22 cellular contexts compared by ENCODE assay signal in the genomic region with DNA sequence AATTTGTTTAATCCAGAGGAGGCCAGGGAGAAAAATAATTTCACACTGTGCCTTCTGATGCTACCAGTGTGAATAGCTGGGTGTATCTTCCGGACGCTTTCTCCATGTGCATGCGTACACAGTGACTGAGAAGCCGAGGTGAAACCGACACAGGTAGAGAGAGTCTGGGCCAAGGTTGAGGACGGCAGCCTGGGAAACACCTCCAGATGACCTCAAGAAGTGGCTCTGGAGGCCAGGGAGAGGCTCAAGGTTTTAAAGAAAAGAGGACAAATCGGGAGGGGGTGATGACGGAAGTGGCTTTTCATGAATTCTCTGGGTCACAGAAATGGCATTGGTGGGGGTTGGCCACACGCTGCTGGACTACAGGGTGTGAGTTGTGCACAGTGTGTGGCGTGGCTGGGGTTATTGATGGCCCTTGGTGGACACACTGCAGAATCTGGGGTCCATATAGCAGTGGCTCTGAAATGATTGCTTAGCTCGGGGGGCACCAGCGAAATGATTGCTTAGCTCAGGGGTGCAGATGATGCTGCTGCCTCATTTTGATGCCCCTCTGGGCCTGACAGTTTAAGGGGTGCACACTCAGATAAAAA. TPM values are rescaled to one million over a fixed set of nuclear protein-coding genes. Genes with fewer than 3 reads are reported as not detected.
DNase-seq lines count a peak whose midpoint lies in the region; TF ChIP-seq lines count a peak whose summit lies in the region.
"Had no signal": no experiment of that assay in that cellular context is flagged by ENCODE, and none has a peak within 500 bp of the region (broad histone marks: within the 10 kb centered on the region; RNA-seq: fewer than 3 reads in every experiment).

No MANE protein-coding gene starts in this region.

- no peaks in the 10 kb centered on the region for H3K27me3 ChIP-seq in vagina

- no peaks in the 10 kb centered on the region for H3K4me1 ChIP-seq in vagina

- DNase-seq in activated effector memory CD4-positive, alpha-beta T cell treated with anti-CD3 and anti-CD28 coated beads, Interleukin-2, amount 50 U/mL, for 16 hours = peak; percentile 21
- no peak for DNase-seq in activated effector memory CD4-positive, alpha-beta T cell treated with Interleukin-2 at 50 U/mL for 16 hours
- DNase-seq in chondrocyte (ENCODE audit: low spot score) = peak; percentile 60
- DNase-seq in nephron progenitor cell = no peak
- peak; percentile 47 to 58 for DNase-seq in vagina (ENCODE audit: extremely low spot score in 2 of 2)
- no peak for DNase-seq in NCI-H1105 treated with DMSO at 0.1 percent for 48 hours (lab: John Stamatoyannopoulos, UW)
- DNase-seq in GM20000 (ENCODE audit: low spot score) = no peak
- no peak for DNase-seq in T1000 (lab: John Stamatoyannopoulos, UW)
- DNase-seq: DMS 273 treated with DMSO at 0.1 percent for 48 hours, GDM1, GOT3, HFFc6, KBM-7, MV-4-11, NCI-H1436 treated with DMSO at 0.1 percent for 48 hours, NCI-H2029 treated with DMSO at 0.1 percent for 48 hours, NCI-H748 treated with DMSO at 0.1 percent for 48 hours, OCI-M1 had no signal

- H3K27ac ChIP-seq in vagina = no peak overlapping the region

- no peaks in the 10 kb centered on the region for H3K9me3 ChIP-seq in vagina

- H3K36me3 ChIP-seq in vagina = no peaks in the 10 kb centered on the region

- no peak overlapping the region for H3K4me3 ChIP-seq in vagina
- H3K4me3 ChIP-seq: GM12878 had no signal

- TF ChIP-seq CTCF in chondrocyte (IDR thresholded peaks at IDR 0.05) (no peak), nephron progenitor cell (IDR thresholded peaks at IDR 0.05) (no peak), vagina (IDR thresholded peaks at IDR 0.05) (no peak), GM20000 (IDR thresholded peaks at IDR 0.05; ENCODE audit: extremely low read depth, missing control alignments) (no peak)

- peaks cover 37% of the 10 kb centered on the region for H3K4me1 Mint-ChIP-seq in chondrocyte (ENCODE audit: low read depth)
- H3K4me1 Mint-ChIP-seq in nephron progenitor cell = peaks cover 41% of the 10 kb centered on the region

- TF ChIP-seq POLR2A in vagina (IDR thresholded peaks at IDR 0.05) = no peak

- H3K27ac Mint-ChIP-seq in chondrocyte (ENCODE audit: unreplicated experiment) = no peak overlapping the region
- peak overlapping the region; percentile 71 for H3K27ac Mint-ChIP-seq in nephron progenitor cell
- H3K27ac Mint-ChIP-seq: HFFc6 had no signal

- H3K27me3 Mint-ChIP-seq in chondrocyte (ENCODE audit: low read depth) (peaks cover 8% of the 10 kb centered on the region), nephron progenitor cell (ENCODE audit: low read depth, poor library complexity) (peaks cover 3% of the 10 kb centered on the region)

- H3K4me3 Mint-ChIP-seq in chondrocyte (ENCODE audit: unreplicated experiment) (no peak overlapping the region), nephron progenitor cell (no peak overlapping the region)
- H3K4me3 Mint-ChIP-seq: HFFc6 had no signal

- H3K36me3 Mint-ChIP-seq in chondrocyte (ENCODE audit: low read depth) (peaks cover 3% of the 10 kb centered on the region), nephron progenitor cell (ENCODE audit: low read depth) (peaks cover 50% of the 10 kb centered on the region)

- H3K9me3 Mint-ChIP-seq in chondrocyte (ENCODE audit: low read depth) = no peaks in the 10 kb centered on the region
- H3K9me3 Mint-ChIP-seq in nephron progenitor cell = no peaks in the 10 kb centered on the region
- H3K9me3 Mint-ChIP-seq: HFFc6 had no signal

- intact Hi-C loops in vagina (cut with DNase I) = no loop called here

RNA-seq across cellular contexts. Expression of a gene that starts 34.1 kb away (rescaled TPM):
- not detected in 3 replicates for total RNA-seq in chondrocyte
- not detected for total RNA-seq in vagina
- total RNA-seq: A172, HFFc6, NCI-H460, RPMI7951 had no signal

Comparison
In these comparisons a context has a peak if more than half of its experiments do, and no peak if none do; other contexts are left out.
1. DNase-seq: peak in activated effector memory CD4-positive, alpha-beta T cell treated with anti-CD3 and anti-CD28 coated beads, Interleukin-2, amount 50 U/mL, for 16 hours (single experiment), chondrocyte (single experiment) and vagina (2 of 2); none in activated effector memory CD4-positive, alpha-beta T cell treated with Interleukin-2 at 50 U/mL for 16 hours (single experiment), nephron progenitor cell (single experiment), NCI-H1105 treated with DMSO at 0.1 percent for 48 hours (single experiment), GM20000 (single experiment) and T1000 (single experiment).